In the genomic region with DNA sequence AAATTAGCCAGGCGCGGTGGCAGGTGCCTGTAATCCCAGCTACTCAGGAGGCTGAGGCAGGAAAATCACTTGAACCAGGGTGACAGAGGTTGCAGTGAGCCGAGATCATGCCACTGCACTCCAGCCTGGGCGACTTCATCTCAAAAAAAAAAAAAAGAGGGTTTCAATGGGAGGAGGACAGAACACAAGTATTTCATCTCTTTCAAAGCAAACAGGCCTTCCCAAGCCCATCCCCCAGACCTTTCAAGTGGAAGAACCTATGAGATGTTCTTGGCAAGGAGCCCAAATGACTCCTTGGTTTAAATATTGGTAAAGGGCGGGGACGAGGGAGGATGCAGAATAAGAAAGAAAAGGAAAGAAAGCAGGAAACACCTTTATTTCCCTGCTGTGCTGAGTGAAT, we compare ENCODE assay signal across 1 cellular context.
A peak's percentile ranks its signal among the peaks of the same experiment; 100 is the strongest.
TF ChIP-seq lines count a peak whose summit lies in the region.

No MANE protein-coding gene starts in this region.

TF ChIP-seq in HepG2, 621 proteins besides CTCF, POLR2A, EP300 and RAD21 (continued from another document):
- TF ChIP-seq, protein P1, sequence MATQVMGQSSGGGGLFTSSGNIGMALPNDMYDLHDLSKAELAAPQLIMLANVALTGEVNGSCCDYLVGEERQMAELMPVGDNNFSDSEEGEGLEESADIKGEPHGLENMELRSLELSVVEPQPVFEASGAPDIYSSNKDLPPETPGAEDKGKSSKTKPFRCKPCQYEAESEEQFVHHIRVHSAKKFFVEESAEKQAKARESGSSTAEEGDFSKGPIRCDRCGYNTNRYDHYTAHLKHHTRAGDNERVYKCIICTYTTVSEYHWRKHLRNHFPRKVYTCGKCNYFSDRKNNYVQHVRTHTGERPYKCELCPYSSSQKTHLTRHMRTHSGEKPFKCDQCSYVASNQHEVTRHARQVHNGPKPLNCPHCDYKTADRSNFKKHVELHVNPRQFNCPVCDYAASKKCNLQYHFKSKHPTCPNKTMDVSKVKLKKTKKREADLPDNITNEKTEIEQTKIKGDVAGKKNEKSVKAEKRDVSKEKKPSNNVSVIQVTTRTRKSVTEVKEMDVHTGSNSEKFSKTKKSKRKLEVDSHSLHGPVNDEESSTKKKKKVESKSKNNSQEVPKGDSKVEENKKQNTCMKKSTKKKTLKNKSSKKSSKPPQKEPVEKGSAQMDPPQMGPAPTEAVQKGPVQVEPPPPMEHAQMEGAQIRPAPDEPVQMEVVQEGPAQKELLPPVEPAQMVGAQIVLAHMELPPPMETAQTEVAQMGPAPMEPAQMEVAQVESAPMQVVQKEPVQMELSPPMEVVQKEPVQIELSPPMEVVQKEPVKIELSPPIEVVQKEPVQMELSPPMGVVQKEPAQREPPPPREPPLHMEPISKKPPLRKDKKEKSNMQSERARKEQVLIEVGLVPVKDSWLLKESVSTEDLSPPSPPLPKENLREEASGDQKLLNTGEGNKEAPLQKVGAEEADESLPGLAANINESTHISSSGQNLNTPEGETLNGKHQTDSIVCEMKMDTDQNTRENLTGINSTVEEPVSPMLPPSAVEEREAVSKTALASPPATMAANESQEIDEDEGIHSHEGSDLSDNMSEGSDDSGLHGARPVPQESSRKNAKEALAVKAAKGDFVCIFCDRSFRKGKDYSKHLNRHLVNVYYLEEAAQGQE (IDR thresholded peaks at IDR 0.05; ENCODE audit: borderline replicate concordance in 1 of 2, low read depth in 1 of 2, low read length in 2 of 2) = no peak
- peak; percentile 24; the same call in 1 of the 2 replicates for TF ChIP-seq NFIC (IDR thresholded peaks at IDR 0.05; ENCODE audit: low read length)
